19 cellular contexts compared by ENCODE assay signal in the genomic region with DNA sequence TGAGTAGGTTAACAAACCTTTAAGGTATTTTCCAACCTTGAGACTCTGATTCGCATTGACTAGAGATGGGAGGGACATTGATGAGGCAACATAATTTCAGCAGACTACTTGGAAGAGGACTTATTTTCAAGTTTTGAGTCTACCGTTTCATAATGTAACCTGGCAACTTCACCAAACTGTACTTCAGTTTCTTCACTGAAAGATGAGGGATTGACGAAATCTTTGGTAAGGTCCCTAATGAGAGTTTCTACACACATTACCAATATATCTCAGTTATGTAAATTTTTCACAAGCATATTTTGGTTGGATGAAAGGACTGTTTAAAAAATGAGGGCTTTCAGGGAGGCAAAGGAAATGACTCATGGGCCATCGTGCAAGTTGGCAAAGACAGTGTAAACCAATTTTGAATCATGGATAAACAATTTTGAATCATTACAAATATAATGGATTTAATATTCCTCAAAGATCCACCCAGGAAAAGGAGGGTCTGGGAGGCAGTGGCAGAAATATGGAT. TPM values are rescaled to one million over a fixed set of nuclear protein-coding genes. Genes with fewer than 3 reads are reported as not detected.
A peak's percentile ranks its signal among the peaks of the same experiment; 100 is the strongest.
DNase-seq lines count a peak whose midpoint lies in the region; ATAC-seq and TF ChIP-seq lines count a peak whose summit lies in the region.
"Had no signal": no experiment of that assay in that cellular context is flagged by ENCODE, and none has a peak within 500 bp of the region (broad histone marks: within the 10 kb centered on the region; RNA-seq: fewer than 3 reads in every experiment).

No MANE protein-coding gene starts in this region.

- H3K4me3 ChIP-seq in choroid plexus epithelial cell (ENCODE audit: low read depth, low read length) (no peak overlapping the region), mesenchymal stem cell (ENCODE audit: insufficient read depth in 1 of 2, low read depth in 1 of 2, low read length in 2 of 2) (peak overlapping the region in 1 of 2 experiments; percentile 2)
- H3K4me3 ChIP-seq: heart left ventricle had no signal

- no peak overlapping the region for H3K23ac ChIP-seq in mesenchymal stem cell (ENCODE audit: low read length in 2 of 2)

- no peak overlapping the region for H2BK12ac ChIP-seq in mesenchymal stem cell (ENCODE audit: low read length in 2 of 2)

- 62% methylated on average over 2 of the region's 4 CpGs for WGBS in mesenchymal stem cell

- H2BK120ac ChIP-seq in mesenchymal stem cell (ENCODE audit: low read depth, low read length), result no peak overlapping the region

- DNase-seq in EL, result peak; percentile 66
- DNase-seq in MV-4-11 (lab: John Stamatoyannopoulos, UW), result peak; percentile 24
- peak; percentile 41 for DNase-seq in choroid plexus epithelial cell (ENCODE audit: low read depth)
- peak; percentile 48 for DNase-seq in mesenchymal stem cell
- no peak for DNase-seq in NAMALWA (ENCODE audit: low spot score)
- DNase-seq: activated CD4-positive, CD25-positive, alpha-beta regulatory T cell; CD8-positive, alpha-beta T cell; effector CD8-positive, alpha-beta T cell; heart left ventricle; NCI-H1436; NCI-H2227 treated with DMSO at 0.1 percent for 48 hours; right cardiac atrium; SIG-M5; stimulated activated CD4-positive, alpha-beta T cell treated with anti-CD3 and anti-CD28 coated beads, Interleukin-2, amount 100 ng/mL, for 24 hours; T-helper 2 cell had no signal

- no peaks in the 10 kb centered on the region for H3K4me1 ChIP-seq in mesenchymal stem cell (ENCODE audit: control insufficient read depth, insufficient read depth, low read depth, low read length)
- H3K4me1 ChIP-seq: heart left ventricle had no signal

- H3K18ac ChIP-seq in mesenchymal stem cell (ENCODE audit: low read depth in 1 of 2, low read length in 2 of 2), result no peak overlapping the region

- H2BK5ac ChIP-seq in mesenchymal stem cell (ENCODE audit: low read depth, low read length, poor library complexity, severe bottlenecking), result no peak overlapping the region

- H4K91ac ChIP-seq in mesenchymal stem cell (ENCODE audit: low read length), result no peak overlapping the region

- no peak for TF ChIP-seq CTCF in choroid plexus epithelial cell (conservative IDR thresholded peaks at IDR 0.05; ENCODE audit: low read depth, low read length)

- no peak overlapping the region for H2AK5ac ChIP-seq in mesenchymal stem cell (ENCODE audit: low read length, severe bottlenecking)

- no peaks in the 10 kb centered on the region for H3K9me3 ChIP-seq in mesenchymal stem cell (ENCODE audit: control insufficient read depth, low read length)
- H3K9me3 ChIP-seq: heart left ventricle had no signal

- H3K27ac ChIP-seq in mesenchymal stem cell (ENCODE audit: low read length, poor library complexity, severe bottlenecking), result no peak overlapping the region
- H3K27ac ChIP-seq: heart left ventricle, KMS-11 had no signal

- no peaks in the 10 kb centered on the region for H3K79me1 ChIP-seq in mesenchymal stem cell (replicated peaks; ENCODE audit: low read length, poor library complexity, severe bottlenecking)

- no peak overlapping the region for H3K14ac ChIP-seq in mesenchymal stem cell (ENCODE audit: low read length in 2 of 2)

- no peak overlapping the region for H3K4ac ChIP-seq in mesenchymal stem cell (ENCODE audit: low read depth in 1 of 2, low read length in 2 of 2)

- H3K36me3 ChIP-seq in mesenchymal stem cell (ENCODE audit: control insufficient read depth in 1 of 2, insufficient read depth in 2 of 2, low read depth in 1 of 2, low read length in 2 of 2), result no peaks in the 10 kb centered on the region
- H3K36me3 ChIP-seq: heart left ventricle had no signal

- ATAC-seq in GM21447 (IDR thresholded peaks at IDR 0.05; ENCODE audit: unreplicated experiment) (no peak), HG03159 (IDR thresholded peaks at IDR 0.05; ENCODE audit: unreplicated experiment) (no peak), GM19035 (IDR thresholded peaks at IDR 0.05; ENCODE audit: unreplicated experiment) (no peak)
- ATAC-seq: CD8-positive, alpha-beta T cell; heart left ventricle; right cardiac atrium had no signal

- no peak overlapping the region for H3K4me2 ChIP-seq in mesenchymal stem cell (ENCODE audit: low read length, poor library complexity, severe bottlenecking)
- H3K4me2 ChIP-seq: KMS-11 had no signal

- H2BK15ac ChIP-seq in mesenchymal stem cell (ENCODE audit: low read depth, poor library complexity, severe bottlenecking), result no peak overlapping the region

- no peaks in the 10 kb centered on the region for H3K27me3 ChIP-seq in mesenchymal stem cell (ENCODE audit: control insufficient read depth in 1 of 2, insufficient read depth in 1 of 2, low read length in 2 of 2)
- H3K27me3 ChIP-seq: heart left ventricle had no signal

- no peak overlapping the region for H3K9ac ChIP-seq in mesenchymal stem cell (ENCODE audit: low read length)
- H3K9ac ChIP-seq: KMS-11 had no signal

- H2AFZ ChIP-seq in mesenchymal stem cell (ENCODE audit: low read depth, low read length), result no peak overlapping the region

- no peak overlapping the region for H4K8ac ChIP-seq in mesenchymal stem cell (ENCODE audit: low read length)

RNA-seq across cellular contexts. Expression of gene SEMA6D, which starts 28.7 kb away (rescaled TPM):
- 20.3 TPM for polyA plus RNA-seq in mesenchymal stem cell (2013, experiment 1 of 2)
- polyA plus RNA-seq in mesenchymal stem cell (2013, experiment 2 of 2), result 19.3 TPM
